In the genomic region with DNA sequence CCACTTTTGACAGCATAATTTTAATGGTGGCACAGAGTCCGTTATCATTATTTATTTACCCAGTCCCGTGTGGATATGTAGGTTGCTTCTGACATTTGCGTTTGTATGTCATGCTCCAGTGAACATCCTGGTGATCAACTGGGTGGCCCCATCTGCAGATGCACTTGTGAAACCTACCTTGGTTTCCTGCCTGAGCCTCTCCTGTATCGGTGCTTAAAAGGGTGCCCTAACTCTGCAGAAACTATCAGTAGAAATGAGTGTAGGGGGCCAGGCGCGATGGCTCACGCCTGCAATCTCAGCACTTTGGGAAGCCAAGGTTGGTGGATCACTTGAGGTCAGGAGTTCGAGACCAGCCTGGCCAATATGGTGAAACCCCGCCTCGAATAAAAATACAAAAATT, we compare ENCODE assay signal across 8 cellular contexts.
A peak's percentile ranks its signal among the peaks of the same experiment; 100 is the strongest.
DNase-seq lines count a peak whose midpoint lies in the region; ATAC-seq, FAIRE-seq and TF ChIP-seq lines count a peak whose summit lies in the region.

No MANE protein-coding gene starts in this region.

- intact Hi-C loops in activated B cell treated with CpG ODN at 0.5 μM for 24 hours (cut with micrococcal nuclease): loop anchor here (1.0 kb wide), 1 partner anchor 94 kb away; no protein-coding TSS in a partner anchor
- intact Hi-C loops in pancreas (cut with DNase I): no loop called here

- H3K4me3 ChIP-seq in pancreas: no peak overlapping the region

- H3K27ac ChIP-seq in pancreas: no peak overlapping the region

- H3K36me3 Mint-ChIP-seq in activated B cell treated with CpG ODN at 0.5 μM for 24 hours (ENCODE audit: low read depth): no peaks in the 10 kb centered on the region

- peaks cover 22% of the 10 kb centered on the region for H3K4me1 Mint-ChIP-seq in activated B cell treated with CpG ODN at 0.5 μM for 24 hours

- no peaks in the 10 kb centered on the region for H3K36me3 ChIP-seq in pancreas

- H3K27ac Mint-ChIP-seq in activated B cell treated with CpG ODN at 0.5 μM for 24 hours: no peak overlapping the region

- CTCF ChIA-PET in activated B cell treated with CpG ODN at 0.5 μM for 24 hours (lab: Charles Lee): no interaction called here

- no peaks in the 10 kb centered on the region for H3K9me3 ChIP-seq in pancreas

- ATAC-seq in GM18868 (IDR thresholded peaks at IDR 0.05; ENCODE audit: unreplicated experiment) (peak; percentile 59), HG02798 (IDR thresholded peaks at IDR 0.05; ENCODE audit: poor library complexity, unreplicated experiment) (peak; percentile 73), activated B cell treated with CpG ODN at 0.5 μM for 24 hours (ENCODE audit: low read depth) (peak; percentile 93), pancreas (no peak)

- POLR2A ChIA-PET in activated B cell treated with CpG ODN at 0.5 μM for 24 hours (lab: Charles Lee): no interaction called here

- FAIRE-seq in pancreas (lab: Jason Lieb, UNC): no peak

- H3K27me3 Mint-ChIP-seq in activated B cell treated with CpG ODN at 0.5 μM for 24 hours: peaks cover 41% of the 10 kb centered on the region

- TF ChIP-seq CTCF in activated B cell treated with CpG ODN at 0.5 μM for 24 hours (IDR thresholded peaks at IDR 0.05): no peak
- no peak for TF ChIP-seq CTCF in pancreas (IDR thresholded peaks at IDR 0.05)

- H3K4me1 ChIP-seq in pancreas: no peaks in the 10 kb centered on the region

- no peaks in the 10 kb centered on the region for H3K27me3 ChIP-seq in pancreas

- 82 to 88% methylated on average over 10 of the region's 10 CpGs for WGBS in pancreas, 2 donors

- DNase-seq in activated B cell treated with CpG ODN at 0.5 μM for 24 hours: no peak
- peak; percentile 60 for DNase-seq in stimulated activated CD4-positive, alpha-beta T cell treated with anti-CD3 and anti-CD28 coated beads, Interleukin-15, amount 100 ng/mL, for 24 hours
- DNase-seq in cerebellar cortex (ENCODE audit: low spot score): no peak
- no peak for DNase-seq in HuH-7 (ENCODE audit: low spot score)
- DNase-seq in G401 (ENCODE audit: low spot score): no peak
- DNase-seq in pancreas: no peak

- in situ Hi-C loops in G401 (cut with HindIII; ENCODE audit: low sequenced_read_pairs): no loop called here

- H3K9me3 Mint-ChIP-seq in activated B cell treated with CpG ODN at 0.5 μM for 24 hours: no peaks in the 10 kb centered on the region

- peak overlapping the region; percentile 46 for H3K4me3 Mint-ChIP-seq in activated B cell treated with CpG ODN at 0.5 μM for 24 hours

Comparison
In these comparisons a context has a peak if more than half of its experiments do, and no peak if none do; other contexts are left out.
1. ATAC-seq: peak in GM18868 (single experiment), HG02798 (single experiment) and activated B cell treated with CpG ODN at 0.5 μM for 24 hours (single experiment); none in pancreas (0 of 4).